ENCODE assay signal across 21 cellular contexts in genomic region chr3:78279066-78279465, GRCh38.
"Had no signal": no experiment of that assay in that cellular context is flagged by ENCODE, and none has a peak within 500 bp of the region (broad histone marks: within the 10 kb centered on the region; RNA-seq: fewer than 3 reads in every experiment).

No MANE protein-coding gene starts in this region.

- H2AFZ ChIP-seq: hepatocyte had no signal

- H3K4me1 ChIP-seq: colonic mucosa, esophagus muscularis mucosa, foreskin keratinocyte, gastroesophageal sphincter, heart left ventricle, left lung, lower lobe of right lung had no signal

- H3K27me3 Mint-ChIP-seq: dendritic cell treated with granulocyte-macrophage colony-stimulating factor and Interleukin-4, amounts not matched to agents 40 ng/mL and 50 ng/mL, for 4 days had no signal

- H3K4me3 Mint-ChIP-seq: dendritic cell treated with granulocyte-macrophage colony-stimulating factor and Interleukin-4, amounts not matched to agents 40 ng/mL and 50 ng/mL, for 4 days; mesothelial cell of epicardium had no signal

- H3K9me3 ChIP-seq: colonic mucosa, esophagus muscularis mucosa, gastroesophageal sphincter, heart left ventricle, left lung, lower lobe of right lung, mucosa of descending colon had no signal

- H3K36me3 ChIP-seq: colonic mucosa, esophagus muscularis mucosa, gastroesophageal sphincter, heart left ventricle, left lung, lower lobe of right lung had no signal

- H3K4me2 ChIP-seq: hepatocyte had no signal

- ATAC-seq: foreskin keratinocyte, gastroesophageal sphincter, heart left ventricle, left cardiac atrium, left lung, left ventricle myocardium superior, lower lobe of right lung, mucosa of descending colon had no signal

- DNase-seq: colonic mucosa; cortex of kidney; effector memory CD4-positive, alpha-beta T cell; foreskin keratinocyte; heart left ventricle; hypothalamus; immature natural killer cell; left cardiac atrium; left lung; left ventricle myocardium superior; lower lobe of right lung; mesenchymal stem cell; mucosa of descending colon had no signal

- H3K4me3 ChIP-seq: colonic mucosa, esophagus muscularis mucosa, gastroesophageal sphincter, heart left ventricle, hepatocyte, left lung, lower lobe of right lung, mucosa of descending colon had no signal

- FAIRE-seq: endothelial cell of umbilical vein, frontal cortex, keratinocyte had no signal

- H3K27ac Mint-ChIP-seq: dendritic cell treated with granulocyte-macrophage colony-stimulating factor and Interleukin-4, amounts not matched to agents 40 ng/mL and 50 ng/mL, for 4 days; mesothelial cell of epicardium had no signal

- H3K36me3 Mint-ChIP-seq: immature natural killer cell, mesothelial cell of epicardium had no signal

- H3K27me3 ChIP-seq: colonic mucosa, esophagus muscularis mucosa, foreskin keratinocyte, gastroesophageal sphincter, heart left ventricle, hepatocyte, left lung had no signal

- H3K27ac ChIP-seq: colonic mucosa, esophagus muscularis mucosa, foreskin keratinocyte, gastroesophageal sphincter, heart left ventricle, hepatocyte, left lung, lower lobe of right lung had no signal

- H3K79me2 ChIP-seq: hepatocyte had no signal
